ENCODE assay signal across 1 cellular context in genomic region chr7:87933953-87934698, GRCh38.
A peak's percentile ranks its signal among the peaks of the same experiment; 100 is the strongest.
TF ChIP-seq lines count a peak whose summit lies in the region.

A gene with protein sequence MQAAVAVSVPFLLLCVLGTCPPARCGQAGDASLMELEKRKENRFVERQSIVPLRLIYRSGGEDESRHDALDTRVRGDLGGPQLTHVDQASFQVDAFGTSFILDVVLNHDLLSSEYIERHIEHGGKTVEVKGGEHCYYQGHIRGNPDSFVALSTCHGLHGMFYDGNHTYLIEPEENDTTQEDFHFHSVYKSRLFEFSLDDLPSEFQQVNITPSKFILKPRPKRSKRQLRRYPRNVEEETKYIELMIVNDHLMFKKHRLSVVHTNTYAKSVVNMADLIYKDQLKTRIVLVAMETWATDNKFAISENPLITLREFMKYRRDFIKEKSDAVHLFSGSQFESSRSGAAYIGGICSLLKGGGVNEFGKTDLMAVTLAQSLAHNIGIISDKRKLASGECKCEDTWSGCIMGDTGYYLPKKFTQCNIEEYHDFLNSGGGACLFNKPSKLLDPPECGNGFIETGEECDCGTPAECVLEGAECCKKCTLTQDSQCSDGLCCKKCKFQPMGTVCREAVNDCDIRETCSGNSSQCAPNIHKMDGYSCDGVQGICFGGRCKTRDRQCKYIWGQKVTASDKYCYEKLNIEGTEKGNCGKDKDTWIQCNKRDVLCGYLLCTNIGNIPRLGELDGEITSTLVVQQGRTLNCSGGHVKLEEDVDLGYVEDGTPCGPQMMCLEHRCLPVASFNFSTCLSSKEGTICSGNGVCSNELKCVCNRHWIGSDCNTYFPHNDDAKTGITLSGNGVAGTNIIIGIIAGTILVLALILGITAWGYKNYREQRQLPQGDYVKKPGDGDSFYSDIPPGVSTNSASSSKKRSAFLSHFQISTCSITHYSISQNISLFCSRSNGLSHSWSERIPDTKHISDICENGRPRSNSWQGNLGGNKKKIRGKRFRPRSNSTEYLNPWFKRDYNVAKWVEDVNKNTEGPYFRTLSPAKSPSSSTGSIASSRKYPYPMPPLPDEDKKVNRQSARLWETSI (plus strand): TSS chr7:87934251. CDS start chr7:87934466, 215 bp downstream.

TF ChIP-seq in SK-N-SH treated with all-trans-retinoic acid at 6 μM for 48 hours, 23 proteins besides CTCF, POLR2A, EP300 and RAD21 (continued from another document):
- TF ChIP-seq CSRNP3 (CRISPR knock-in tag; IDR thresholded peaks at IDR 0.05) (no peak), GLIS3 (CRISPR knock-in tag; IDR thresholded peaks at IDR 0.05) (peak; percentile 70; the same call in 1 of the 2 replicates), PPARA (CRISPR knock-in tag; IDR thresholded peaks at IDR 0.05; ENCODE audit: borderline replicate concordance) (no peak)
